14 cellular contexts compared by ENCODE assay signal in genomic region chr12:132618683-132619043, GRCh38. TPM values are rescaled to one million over a fixed set of nuclear protein-coding genes. Genes with fewer than 3 reads are reported as not detected.
DNase-seq lines count a peak whose midpoint lies in the region; ATAC-seq and TF ChIP-seq lines count a peak whose summit lies in the region.
"Had no signal": no experiment of that assay in that cellular context is flagged by ENCODE, and none has a peak within 500 bp of the region (broad histone marks: within the 10 kb centered on the region; RNA-seq: fewer than 3 reads in every experiment).

Gene P2RX2 (plus strand): TSS chr12:132618776. CDS start chr12:132618817, 41 bp downstream.

- BruUV-seq in A673 (replicated peaks; lab: Mats Ljungman, UMichigan) (no TSS peak), Calu3 (replicated peaks; lab: Mats Ljungman, UMichigan) (no TSS peak), MCF 10A (replicated peaks; lab: Mats Ljungman, UMichigan) (no TSS peak)

- no peak within 1 kb of the TSS for H3K27ac ChIP-seq in A673 (ENCODE audit: low read depth, low read length, poor library complexity, severe bottlenecking)
- H3K27ac ChIP-seq: adrenal gland, KMS-11 had no signal

- CTCF ChIA-PET in A673 (lab: Charles Lee): interaction anchor here (0.6 kb wide), 2 partner anchors 12 to 45 kb away, joined by 4 to 6 read pairs; no protein-coding TSS in a partner anchor
- CTCF ChIA-PET in Calu3 (lab: Charles Lee): no interaction called here
- CTCF ChIA-PET in MCF 10A (lab: Yijun Ruan, JAX): no interaction called here

- DNase-seq in A673 (ENCODE audit: low spot score) (no peak), Calu3 (no peak), MCF 10A (ENCODE audit: unreplicated experiment) (no peak), naive B cell (no peak), SKM-1 treated with dmso at 0.1 percent for 144 hours (lab: John Stamatoyannopoulos, UW; ENCODE audit: unreplicated experiment) (no peak), NCI-H1694 treated with DMSO at 0.1 percent for 48 hours (lab: John Stamatoyannopoulos, UW) (no peak)
- DNase-seq: activated CD4-positive, alpha-beta T cell treated with anti-CD3 and anti-CD28 coated beads, Interleukin-2, amount 10 ng/mL, durations not matched to agents 24 days and 14 days; adrenal gland; hypothalamus; Right ventricle myocardium superior had no signal

- peaks cover 11% of the 10 kb centered on the region for H3K9me3 ChIP-seq in A673 (ENCODE audit: low read depth, low read length, poor library complexity, severe bottlenecking)
- H3K9me3 ChIP-seq: adrenal gland had no signal

- H3K27ac Mint-ChIP-seq in Calu3 (ENCODE audit: unreplicated experiment) (peak within 1 kb of the TSS; percentile 73), MCF 10A (ENCODE audit: low read depth, unreplicated experiment) (no peak within 1 kb of the TSS), naive B cell (no peak within 1 kb of the TSS)
- H3K27ac Mint-ChIP-seq: activated CD4-positive, alpha-beta T cell treated with anti-CD3 and anti-CD28 coated beads, Interleukin-2, amount 10 ng/mL, durations not matched to agents 24 days and 14 days had no signal

- H3K27me3 Mint-ChIP-seq in Calu3 (ENCODE audit: unreplicated experiment) (peaks cover 42% of the 10 kb centered on the region), MCF 10A (ENCODE audit: insufficient read depth, unreplicated experiment) (peaks cover 35% of the 10 kb centered on the region), naive B cell (peaks cover 20 to 40% (median 33%) of the 10 kb centered on the region in 3 donors)

- intact Hi-C loops in A673 (cut with micrococcal nuclease; ENCODE audit: unreplicated experiment) (no loop called here), Calu3 (cut with micrococcal nuclease; ENCODE audit: unreplicated experiment) (loop anchor here (5.0 kb wide), 1 partner anchor 466 kb away; no protein-coding TSS in a partner anchor), MCF 10A (cut with micrococcal nuclease) (loop anchor here (10.0 kb wide), 1 partner anchor 464 kb away; no protein-coding TSS in a partner anchor)

- peaks cover under 1% of the 10 kb centered on the region for H3K36me3 ChIP-seq in A673 (ENCODE audit: insufficient read depth, low read length, poor library complexity, severe bottlenecking)
- H3K36me3 ChIP-seq: adrenal gland had no signal

- ATAC-seq in naive B cell (ENCODE audit: low read depth in 2 of 2) (no peak), GM18498 (IDR thresholded peaks at IDR 0.05; ENCODE audit: unreplicated experiment) (no peak), HG02610 (IDR thresholded peaks at IDR 0.05; ENCODE audit: unreplicated experiment) (no peak)

- peak within 1 kb of the TSS; percentile 37 for H3K4me3 ChIP-seq in A673 (ENCODE audit: low read depth, low read length, poor library complexity, severe bottlenecking)
- H3K4me3 ChIP-seq: adrenal gland had no signal

- H3K9me3 Mint-ChIP-seq in Calu3 (ENCODE audit: low read depth, unreplicated experiment) (peaks cover 3% of the 10 kb centered on the region), MCF 10A (ENCODE audit: unreplicated experiment) (no peaks in the 10 kb centered on the region), naive B cell (peaks cover 0 to 22% (median 9%) of the 10 kb centered on the region in 7 donors)

- TF ChIP-seq CTCF in A673 (conservative IDR thresholded peaks at IDR 0.05; ENCODE audit: low read depth, low read length) (no peak), Calu3 (IDR thresholded peaks at IDR 0.05; ENCODE audit: unreplicated experiment) (no peak), MCF 10A (IDR thresholded peaks at IDR 0.05; ENCODE audit: unreplicated experiment) (no peak)

- H3K4me1 Mint-ChIP-seq in Calu3 (ENCODE audit: low read depth, unreplicated experiment) (peaks cover 17% of the 10 kb centered on the region), MCF 10A (ENCODE audit: insufficient read depth, unreplicated experiment) (peaks cover 10% of the 10 kb centered on the region), naive B cell (peaks cover 11 to 22% (median 16%) of the 10 kb centered on the region in 3 donors)

- H3K4me1 ChIP-seq in A673 (ENCODE audit: insufficient read depth, low read length, poor library complexity, severe bottlenecking): peaks cover 14% of the 10 kb centered on the region

- H3K36me3 Mint-ChIP-seq in Calu3 (ENCODE audit: insufficient read depth, unreplicated experiment): peaks cover 43% of the 10 kb centered on the region
- H3K36me3 Mint-ChIP-seq in MCF 10A (ENCODE audit: insufficient read depth, unreplicated experiment): no peaks in the 10 kb centered on the region
- peaks cover 6 to 10% of the 10 kb centered on the region in 2 donors for H3K36me3 Mint-ChIP-seq in naive B cell

- POLR2A ChIA-PET in A673 (lab: Charles Lee; ENCODE audit: low non-redundant PET): no interaction called here
- POLR2A ChIA-PET in MCF 10A (lab: Yijun Ruan, JAX): no interaction called here

- H3K27me3 ChIP-seq in A673 (replicated peaks; ENCODE audit: insufficient read depth, low read depth, low read length, poor library complexity): peaks cover 37% of the 10 kb centered on the region

- H3K4me3 Mint-ChIP-seq in Calu3 (ENCODE audit: low read depth, unreplicated experiment): no peak within 1 kb of the TSS
- H3K4me3 Mint-ChIP-seq in MCF 10A (ENCODE audit: unreplicated experiment): peak within 1 kb of the TSS; percentile 31
- peak within 1 kb of the TSS in 7 of 8 donors; percentile 38 to 83 (median 66) for H3K4me3 Mint-ChIP-seq in naive B cell
- H3K4me3 Mint-ChIP-seq: activated CD4-positive, alpha-beta T cell treated with anti-CD3 and anti-CD28 coated beads, Interleukin-2, amount 10 ng/mL, durations not matched to agents 24 days and 14 days had no signal

RNA-seq across cellular contexts. Expression of gene P2RX2, which starts in this region (rescaled TPM):
- 0.17 TPM in 1 of 2 replicates, not detected in the other for total RNA-seq in A673 (2021)
- total RNA-seq in Calu3 (2022): not detected in 2 replicates
- total RNA-seq in MCF 10A (2022): not detected in 2 replicates
- polyA plus RNA-seq in naive B cell (ENCODE audit: low read depth in 6 of 6): not detected
- total RNA-seq: activated CD4-positive, alpha-beta T cell treated with anti-CD3 and anti-CD28 coated beads, Interleukin-2, amount 10 ng/mL, durations not matched to agents 24 days and 14 days; myocyte; Right ventricle myocardium superior had no signal
